In the genomic region with DNA sequence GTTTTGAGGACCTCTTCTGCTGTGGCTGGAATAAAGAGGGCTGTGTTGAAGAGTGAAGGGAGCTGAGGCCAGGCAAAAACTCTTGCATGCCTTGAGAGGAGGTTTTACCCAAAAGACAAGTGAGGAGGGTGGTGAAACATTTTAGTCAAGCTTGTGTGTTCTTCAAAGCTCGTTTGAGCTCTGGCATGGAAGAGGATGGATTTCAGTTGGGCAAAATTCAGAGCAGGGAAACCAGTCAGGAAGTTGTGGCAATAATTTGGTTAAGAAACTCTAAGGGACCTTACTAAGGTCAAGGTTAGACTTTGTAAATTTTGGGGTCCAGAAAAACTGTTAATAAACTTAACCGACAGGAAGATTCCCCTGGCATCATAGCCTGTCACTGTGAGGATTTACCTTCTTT, we compare ENCODE assay signal across 26 cellular contexts.
"Had no signal": no experiment of that assay in that cellular context is flagged by ENCODE, and none has a peak within 500 bp of the region (broad histone marks: within the 10 kb centered on the region; RNA-seq: fewer than 3 reads in every experiment).

No MANE protein-coding gene starts in this region.

- H3K9me3 Mint-ChIP-seq: activated B cell treated with CpG ODN at 0.5 μM for 24 hours; activated T-cell treated with anti-CD3 and anti-CD28 coated beads, Interleukin-2, amount 50 U/mL, for 24 hours; activated T-helper 17 cell treated with anti-CD3 and anti-CD28 coated beads, Interleukin-2, amount 50 U/mL, for 72 hours; T-helper 1 cell treated with Interleukin-12 subunit alpha and Interleukin-12 subunit beta and Interleukin-4 antibody, amounts not matched to agents 30 μg/mL and 1 μg/mL, for 36 hours had no signal

- H3K9me3 ChIP-seq: adrenal gland, breast epithelium, esophagus squamous epithelium, gastroesophageal sphincter, ovary, prostate gland, stomach, transverse colon, vagina had no signal

- H3K4me3 Mint-ChIP-seq: activated B cell treated with CpG ODN at 0.5 μM for 24 hours; activated CD4-positive, alpha-beta T cell treated with anti-CD3 and anti-CD28 coated beads for 36 hours; activated naive CD8-positive, alpha-beta T cell; activated T-cell treated with anti-CD3 and anti-CD28 coated beads, Interleukin-2, amount 50 U/mL, for 24 hours; activated T-helper 17 cell treated with anti-CD3 and anti-CD28 coated beads, Interleukin-2, amount 50 U/mL, for 72 hours; naive thymus-derived CD4-positive, alpha-beta T cell; T-helper 1 cell treated with Interleukin-12 subunit alpha and Interleukin-12 subunit beta and Interleukin-4 antibody, amounts not matched to agents 30 μg/mL and 1 μg/mL, for 36 hours had no signal

- ATAC-seq: activated CD4-positive, alpha-beta T cell treated with anti-CD3 and anti-CD28 coated beads for 36 hours; activated T-helper 17 cell treated with anti-CD3 and anti-CD28 coated beads, Interleukin-2, amount 50 U/mL, for 72 hours; gastroesophageal sphincter; naive thymus-derived CD4-positive, alpha-beta T cell had no signal

- H3K4me3 ChIP-seq: adrenal gland, breast epithelium, coronary artery, esophagus squamous epithelium, gastroesophageal sphincter, lung, ovary, prostate gland, skin epidermis, stomach, transverse colon, vagina had no signal

- H3K4me1 ChIP-seq: breast epithelium had no signal

- H3K27ac ChIP-seq: adrenal gland, breast epithelium, esophagus squamous epithelium, ovary, prostate gland, skin epidermis, stomach, transverse colon, vagina had no signal

- H3K27me3 ChIP-seq: adrenal gland, breast epithelium, esophagus squamous epithelium, gastroesophageal sphincter, ovary, stomach, transverse colon, vagina had no signal

- DNase-seq: activated B cell treated with CpG ODN at 0.5 μM for 24 hours; activated CD4-positive, alpha-beta T cell treated with anti-CD3 and anti-CD28 coated beads for 36 hours; activated CD4-positive, alpha-beta T cell treated with anti-CD3 and anti-CD28 coated beads, Interleukin-2, amount 50 U/mL, for 4 hours; activated CD8-positive, alpha-beta memory T cell treated with anti-CD3 and anti-CD28 coated beads for 24 hours; activated CD8-positive, alpha-beta memory T cell treated with anti-CD3 and anti-CD28 coated beads, Interleukin-2, amount 50 U/mL, for 4 hours; activated naive CD4-positive, alpha-beta T cell; activated T-cell treated with anti-CD3 and anti-CD28 coated beads, Interleukin-2, amount 50 U/mL, for 24 hours; adrenal gland; cerebellar nuclear complex; esophagus squamous epithelium; naive thymus-derived CD4-positive, alpha-beta T cell; ovary; stimulated activated CD4-positive, alpha-beta T cell treated with anti-CD3 and anti-CD28 coated beads, Interleukin-1b, Interleukin-23, amount 100 ng/mL, for 48 hours; stomach; T1000; transverse colon had no signal

- H3K4me1 Mint-ChIP-seq: activated B cell treated with CpG ODN at 0.5 μM for 24 hours; activated CD4-positive, alpha-beta T cell treated with anti-CD3 and anti-CD28 coated beads for 36 hours; activated T-helper 17 cell treated with anti-CD3 and anti-CD28 coated beads, Interleukin-2, amount 50 U/mL, for 72 hours; naive thymus-derived CD4-positive, alpha-beta T cell had no signal

- H3K36me3 Mint-ChIP-seq: naive thymus-derived CD4-positive, alpha-beta T cell had no signal

- H3K36me3 ChIP-seq: adrenal gland, breast epithelium, esophagus squamous epithelium, ovary, prostate gland, stomach, transverse colon, vagina had no signal

- H3K27ac Mint-ChIP-seq: activated B cell treated with CpG ODN at 0.5 μM for 24 hours; activated CD4-positive, alpha-beta T cell treated with anti-CD3 and anti-CD28 coated beads for 36 hours; activated naive CD8-positive, alpha-beta T cell; activated T-cell treated with anti-CD3 and anti-CD28 coated beads, Interleukin-2, amount 50 U/mL, for 24 hours; activated T-helper 17 cell treated with anti-CD3 and anti-CD28 coated beads, Interleukin-2, amount 50 U/mL, for 72 hours; naive thymus-derived CD4-positive, alpha-beta T cell; T-helper 1 cell treated with Interleukin-12 subunit alpha and Interleukin-12 subunit beta and Interleukin-4 antibody, amounts not matched to agents 30 μg/mL and 1 μg/mL, for 36 hours had no signal
